ENCODE assay signal across 20 cellular contexts in genomic region chr3:25900171-25900570, GRCh38.
DNase-seq lines count a peak whose midpoint lies in the region; ATAC-seq and TF ChIP-seq lines count a peak whose summit lies in the region.
"Had no signal": no experiment of that assay in that cellular context is flagged by ENCODE, and none has a peak within 500 bp of the region (broad histone marks: within the 10 kb centered on the region; RNA-seq: fewer than 3 reads in every experiment).

No MANE protein-coding gene starts in this region.

- no peak for TF ChIP-seq CTCF in WERI-Rb-1 (IDR thresholded peaks at IDR 0.05; ENCODE audit: low read depth, low read length)

- no peak overlapping the region for H3K27ac Mint-ChIP-seq in stimulated activated naive B cell treated with anti-CD40 and anti-IgM and Interleukin-4, amounts not matched to agents 10 μg/mL and 1 μg/mL and 100 μg/mL, for 72 hours
- H3K27ac Mint-ChIP-seq: B cell; CD4-positive, alpha-beta T cell; CD8-positive, alpha-beta T cell had no signal

- in situ Hi-C loops in G401 (cut with HindIII; ENCODE audit: low sequenced_read_pairs) = no loop called here

- H3K9me3 Mint-ChIP-seq in stimulated activated naive B cell treated with anti-CD40 and anti-IgM and Interleukin-4, amounts not matched to agents 10 μg/mL and 1 μg/mL and 100 μg/mL, for 72 hours = no peaks in the 10 kb centered on the region
- H3K9me3 Mint-ChIP-seq: CD4-positive, alpha-beta T cell; CD8-positive, alpha-beta T cell had no signal

- no peaks in the 10 kb centered on the region for H3K36me3 ChIP-seq in WERI-Rb-1
- H3K36me3 ChIP-seq: BLaER1 treated with 17β-estradiol and CSF1 and Interleukin-3, amounts not matched to agents 10 nM and 100 nM had no signal

- no peaks in the 10 kb centered on the region for H3K27me3 ChIP-seq in WERI-Rb-1 (ENCODE audit: insufficient read depth, low read depth, severe bottlenecking)
- H3K27me3 ChIP-seq: BLaER1 treated with 17β-estradiol and CSF1 and Interleukin-3, amounts not matched to agents 10 nM and 100 nM had no signal

- H3K36me3 Mint-ChIP-seq in stimulated activated naive B cell treated with anti-CD40 and anti-IgM and Interleukin-4, amounts not matched to agents 10 μg/mL and 1 μg/mL and 100 μg/mL, for 72 hours = no peaks in the 10 kb centered on the region
- H3K36me3 Mint-ChIP-seq: CD8-positive, alpha-beta T cell had no signal

- DNase-seq in NCI-H82 (lab: John Stamatoyannopoulos, UW) (peak; percentile 3), NCI-H82 treated with DMSO at 0.1 percent for 48 hours (lab: John Stamatoyannopoulos, UW; ENCODE audit: unreplicated experiment) (no peak), G401 (ENCODE audit: low spot score) (peak; percentile 79), WERI-Rb-1 (peak; percentile 22), cerebellum (ENCODE audit: low spot score) (peak; percentile 66), COR-L47 (lab: John Stamatoyannopoulos, UW) (no peak)
- no peak for DNase-seq in stimulated activated naive B cell treated with anti-CD40 and anti-IgM and Interleukin-4, amounts not matched to agents 10 μg/mL and 1 μg/mL and 100 μg/mL, for 72 hours
- DNase-seq: AML-193; Calu3; CD4-positive, alpha-beta T cell; CD8-positive, alpha-beta T cell; DMS79 treated with DMSO at 0.1 percent for 48 hours; GDM1 had no signal

- no peak overlapping the region for H3K4me3 Mint-ChIP-seq in stimulated activated naive B cell treated with anti-CD40 and anti-IgM and Interleukin-4, amounts not matched to agents 10 μg/mL and 1 μg/mL and 100 μg/mL, for 72 hours
- H3K4me3 Mint-ChIP-seq: B cell; CD4-positive, alpha-beta T cell; CD8-positive, alpha-beta T cell had no signal

- no peaks in the 10 kb centered on the region for H3K4me1 Mint-ChIP-seq in stimulated activated naive B cell treated with anti-CD40 and anti-IgM and Interleukin-4, amounts not matched to agents 10 μg/mL and 1 μg/mL and 100 μg/mL, for 72 hours
- H3K4me1 Mint-ChIP-seq: B cell had no signal

- no peak for ATAC-seq in HG03432 (IDR thresholded peaks at IDR 0.05; ENCODE audit: unreplicated experiment)
- ATAC-seq in stimulated activated naive B cell treated with anti-CD40 and anti-IgM and Interleukin-4, amounts not matched to agents 10 μg/mL and 1 μg/mL and 100 μg/mL, for 72 hours (replicated peaks) = no peak
- ATAC-seq: A549; CD8-positive, alpha-beta T cell; GM12878 had no signal

- no peak overlapping the region for H3K4me3 ChIP-seq in WERI-Rb-1 (ENCODE audit: low read depth, low read length)
- H3K4me3 ChIP-seq: A549; BLaER1 treated with 17β-estradiol and CSF1 and Interleukin-3, amounts not matched to agents 10 nM and 100 nM; GM12878 had no signal

- H3K27ac ChIP-seq in WERI-Rb-1 = peak overlapping the region; percentile 55
- H3K27ac ChIP-seq: 22Rv1; A549; BLaER1 treated with 17β-estradiol and CSF1 and Interleukin-3, amounts not matched to agents 10 nM and 100 nM; C4-2B had no signal

- H3K27me3 Mint-ChIP-seq in stimulated activated naive B cell treated with anti-CD40 and anti-IgM and Interleukin-4, amounts not matched to agents 10 μg/mL and 1 μg/mL and 100 μg/mL, for 72 hours = no peaks in the 10 kb centered on the region
- H3K27me3 Mint-ChIP-seq: CD4-positive, alpha-beta T cell had no signal

- H3K9me3 ChIP-seq in WERI-Rb-1 (ENCODE audit: severe bottlenecking) = no peaks in the 10 kb centered on the region
- H3K9me3 ChIP-seq: A549 had no signal

Comparison
In these comparisons a context has a peak if more than half of its experiments do, and no peak if none do; other contexts are left out.
1. DNase-seq: peak in NCI-H82 (single experiment), G401 (single experiment), WERI-Rb-1 (single experiment) and cerebellum (single experiment); none in NCI-H82 treated with DMSO at 0.1 percent for 48 hours (single experiment), COR-L47 (single experiment) and stimulated activated naive B cell treated with anti-CD40 and anti-IgM and Interleukin-4, amounts not matched to agents 10 μg/mL and 1 μg/mL and 100 μg/mL, for 72 hours (single experiment).